8 cellular contexts compared by ENCODE assay signal in the genomic region with DNA sequence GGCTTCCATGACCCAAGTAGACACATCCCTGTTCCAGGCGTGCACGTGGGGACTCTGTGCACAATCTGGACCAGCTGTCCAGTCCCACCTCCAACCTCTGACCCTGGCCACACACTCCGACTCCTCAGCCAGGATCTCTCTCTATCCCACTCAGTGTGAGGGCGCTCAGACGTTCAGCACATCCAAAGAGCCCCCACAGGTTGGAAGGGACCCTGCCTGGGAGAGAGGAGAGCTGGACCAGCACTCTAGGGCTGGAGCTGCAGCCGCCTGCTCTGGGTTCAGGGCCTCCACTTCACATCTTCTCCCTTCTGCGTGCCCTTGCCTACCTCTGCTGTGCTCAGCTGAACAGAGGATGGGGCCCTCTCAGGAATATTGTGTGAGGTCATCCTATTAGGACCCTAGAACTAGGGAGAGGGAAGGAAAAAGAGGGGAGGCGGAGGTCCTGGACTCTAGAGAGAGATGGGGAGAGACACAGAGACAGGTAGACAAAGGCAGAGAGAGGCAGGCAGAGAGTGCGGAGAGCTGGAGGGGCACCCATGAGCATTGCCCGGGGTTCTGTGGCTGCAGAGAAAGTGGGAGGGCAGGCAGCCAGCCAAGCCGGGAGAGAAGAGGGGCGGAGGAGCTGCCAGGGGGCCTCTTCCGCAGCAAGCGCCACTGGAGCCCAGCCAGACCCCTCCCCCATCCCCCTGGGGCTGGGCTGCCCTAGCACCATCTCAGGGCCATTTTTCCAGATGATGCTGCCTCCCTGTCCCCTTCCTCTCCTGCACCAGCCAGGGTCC. TPM values are rescaled to one million over a fixed set of nuclear protein-coding genes. Genes with fewer than 3 reads are reported as not detected.
DNase-seq lines count a peak whose midpoint lies in the region; ATAC-seq and TF ChIP-seq lines count a peak whose summit lies in the region.

No MANE protein-coding gene starts in this region.

- no peaks in the 10 kb centered on the region for H3K27me3 ChIP-seq in RWPE2 (ENCODE audit: insufficient read depth, poor library complexity, severe bottlenecking)
- no peaks in the 10 kb centered on the region for H3K27me3 ChIP-seq in right cardiac atrium (ENCODE audit: control insufficient read depth, insufficient read depth)

- H3K4me3 ChIP-seq in RWPE2 (ENCODE audit: severe bottlenecking) (peak overlapping the region; percentile 35), right cardiac atrium (ENCODE audit: low read length) (peak overlapping the region; percentile 65)

- TF ChIP-seq CTCF in RWPE2 (IDR thresholded peaks at IDR 0.05; ENCODE audit: poor library complexity, severe bottlenecking), result no peak

- H3K36me3 Mint-ChIP-seq in stimulated activated memory B cell treated with anti-CD40 and anti-IgM and Interleukin-4, amounts not matched to agents 10 μg/mL and 1 μg/mL and 100 μg/mL, for 72 hours, result no peaks in the 10 kb centered on the region

- no peaks in the 10 kb centered on the region for H3K4me1 ChIP-seq in RWPE2 (ENCODE audit: insufficient read depth, poor library complexity, severe bottlenecking)
- H3K4me1 ChIP-seq in right cardiac atrium (ENCODE audit: control insufficient read depth, insufficient read depth, low read length), result peaks cover 8% of the 10 kb centered on the region

- H3K27ac ChIP-seq in RWPE2 (ENCODE audit: poor library complexity, severe bottlenecking), result no peak overlapping the region
- no peak overlapping the region for H3K27ac ChIP-seq in right cardiac atrium (ENCODE audit: low read length)

- H3K4me1 Mint-ChIP-seq in stimulated activated memory B cell treated with anti-CD40 and anti-IgM and Interleukin-4, amounts not matched to agents 10 μg/mL and 1 μg/mL and 100 μg/mL, for 72 hours, result peaks cover 17% of the 10 kb centered on the region

- H3K4me3 Mint-ChIP-seq in stimulated activated memory B cell treated with anti-CD40 and anti-IgM and Interleukin-4, amounts not matched to agents 10 μg/mL and 1 μg/mL and 100 μg/mL, for 72 hours, result peak overlapping the region; percentile 40

- intact Hi-C loops in right cardiac atrium (cut with DNase I), result no loop called here

- no peaks in the 10 kb centered on the region for H3K9me3 Mint-ChIP-seq in stimulated activated memory B cell treated with anti-CD40 and anti-IgM and Interleukin-4, amounts not matched to agents 10 μg/mL and 1 μg/mL and 100 μg/mL, for 72 hours

- H3K27ac Mint-ChIP-seq in stimulated activated memory B cell treated with anti-CD40 and anti-IgM and Interleukin-4, amounts not matched to agents 10 μg/mL and 1 μg/mL and 100 μg/mL, for 72 hours, result no peak overlapping the region

- peak; percentile 9 to 24 for DNase-seq in NCI-H2081 (lab: John Stamatoyannopoulos, UW)
- DNase-seq in NCI-H2081 treated with DMSO at 0.1 percent for 48 hours (lab: John Stamatoyannopoulos, UW), result no peak
- DNase-seq in RWPE2 (ENCODE audit: low spot score), result no peak
- DNase-seq in right cardiac atrium, result peak in 2 of 3 donors; percentile 69 to 70
- no peak for DNase-seq in pons (ENCODE audit: low spot score)
- DNase-seq in effector CD8-positive, alpha-beta T cell (lab: John Stamatoyannopoulos, UW), result no peak
- no peak for DNase-seq in NOMO-1 (lab: John Stamatoyannopoulos, UW; ENCODE audit: unreplicated experiment in 2 of 2)

- no peaks in the 10 kb centered on the region for H3K9me3 ChIP-seq in RWPE2 (ENCODE audit: severe bottlenecking)
- H3K9me3 ChIP-seq in right cardiac atrium (ENCODE audit: control insufficient read depth, low read length), result no peaks in the 10 kb centered on the region

- ATAC-seq in RWPE2 (ENCODE audit: low read depth), result no peak; the same call in 2 of the 3 replicates
- peak in 1 of 2 donors; percentile 7 for ATAC-seq in right cardiac atrium
- no peak for ATAC-seq in stimulated activated memory B cell treated with anti-CD40 and anti-IgM and Interleukin-4, amounts not matched to agents 10 μg/mL and 1 μg/mL and 100 μg/mL, for 72 hours

- 42% methylated on average over 14 of the region's 14 CpGs for WGBS in right cardiac atrium

- peaks cover 64% of the 10 kb centered on the region for H3K27me3 Mint-ChIP-seq in stimulated activated memory B cell treated with anti-CD40 and anti-IgM and Interleukin-4, amounts not matched to agents 10 μg/mL and 1 μg/mL and 100 μg/mL, for 72 hours

- H3K36me3 ChIP-seq in RWPE2 (ENCODE audit: low read depth), result no peaks in the 10 kb centered on the region

RNA-seq across cellular contexts. Expression of gene TNS1, which starts 8.2 kb away (rescaled TPM):
- 100 to 1,000 TPM; 442 to 647 (median 536) TPM for total RNA-seq in right cardiac atrium
- polyA plus RNA-seq in right cardiac atrium, result 243 TPM

RNA-seq across cellular contexts. Expression of gene RUFY4, which starts 58.0 kb away (rescaled TPM):
- total RNA-seq in right cardiac atrium, result not detected
- not detected for polyA plus RNA-seq in right cardiac atrium

Comparison
In these comparisons a context has a peak if more than half of its experiments do, and no peak if none do; other contexts are left out.
1. DNase-seq: peak in NCI-H2081 (2 of 2) and right cardiac atrium (2 of 3); none in NCI-H2081 treated with DMSO at 0.1 percent for 48 hours (single experiment), RWPE2 (single experiment), pons (single experiment), effector CD8-positive, alpha-beta T cell (single experiment) and NOMO-1 (0 of 2).